ENCODE assay signal across 1 cellular context in genomic region chr11:47437746-47438418, GRCh38.
A peak's percentile ranks its signal among the peaks of the same experiment; 100 is the strongest.
TF ChIP-seq lines count a peak whose summit lies in the region.

No MANE protein-coding gene starts in this region.

TF ChIP-seq in liver, 16 proteins besides CTCF, POLR2A, EP300 and RAD21 (continued from another document):
- TF ChIP-seq, protein P1, sequence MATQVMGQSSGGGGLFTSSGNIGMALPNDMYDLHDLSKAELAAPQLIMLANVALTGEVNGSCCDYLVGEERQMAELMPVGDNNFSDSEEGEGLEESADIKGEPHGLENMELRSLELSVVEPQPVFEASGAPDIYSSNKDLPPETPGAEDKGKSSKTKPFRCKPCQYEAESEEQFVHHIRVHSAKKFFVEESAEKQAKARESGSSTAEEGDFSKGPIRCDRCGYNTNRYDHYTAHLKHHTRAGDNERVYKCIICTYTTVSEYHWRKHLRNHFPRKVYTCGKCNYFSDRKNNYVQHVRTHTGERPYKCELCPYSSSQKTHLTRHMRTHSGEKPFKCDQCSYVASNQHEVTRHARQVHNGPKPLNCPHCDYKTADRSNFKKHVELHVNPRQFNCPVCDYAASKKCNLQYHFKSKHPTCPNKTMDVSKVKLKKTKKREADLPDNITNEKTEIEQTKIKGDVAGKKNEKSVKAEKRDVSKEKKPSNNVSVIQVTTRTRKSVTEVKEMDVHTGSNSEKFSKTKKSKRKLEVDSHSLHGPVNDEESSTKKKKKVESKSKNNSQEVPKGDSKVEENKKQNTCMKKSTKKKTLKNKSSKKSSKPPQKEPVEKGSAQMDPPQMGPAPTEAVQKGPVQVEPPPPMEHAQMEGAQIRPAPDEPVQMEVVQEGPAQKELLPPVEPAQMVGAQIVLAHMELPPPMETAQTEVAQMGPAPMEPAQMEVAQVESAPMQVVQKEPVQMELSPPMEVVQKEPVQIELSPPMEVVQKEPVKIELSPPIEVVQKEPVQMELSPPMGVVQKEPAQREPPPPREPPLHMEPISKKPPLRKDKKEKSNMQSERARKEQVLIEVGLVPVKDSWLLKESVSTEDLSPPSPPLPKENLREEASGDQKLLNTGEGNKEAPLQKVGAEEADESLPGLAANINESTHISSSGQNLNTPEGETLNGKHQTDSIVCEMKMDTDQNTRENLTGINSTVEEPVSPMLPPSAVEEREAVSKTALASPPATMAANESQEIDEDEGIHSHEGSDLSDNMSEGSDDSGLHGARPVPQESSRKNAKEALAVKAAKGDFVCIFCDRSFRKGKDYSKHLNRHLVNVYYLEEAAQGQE (IDR thresholded peaks at IDR 0.05), result peak; percentile 86
- TF ChIP-seq NR2F2 (IDR thresholded peaks at IDR 0.05) (no peak), ZBTB33 (IDR thresholded peaks at IDR 0.05) (no peak), RXRA (IDR thresholded peaks at IDR 0.05) (peak; percentile 63 to 81), SP1 (IDR thresholded peaks at IDR 0.05) (peak; percentile 86), YY1 (IDR thresholded peaks at IDR 0.05) (peak; percentile 90), HNF4G (IDR thresholded peaks at IDR 0.05) (peak; percentile 84), EGR1 (IDR thresholded peaks at IDR 0.05; ENCODE audit: low read depth in 2 of 2) (no peak)
